12 cellular contexts compared by ENCODE assay signal in genomic region chr1:206540044-206540758, GRCh38. TPM values are rescaled to one million over a fixed set of nuclear protein-coding genes. Genes with fewer than 3 reads are reported as not detected.
DNase-seq lines count a peak whose midpoint lies in the region; ATAC-seq and TF ChIP-seq lines count a peak whose summit lies in the region.
"Had no signal": no experiment of that assay in that cellular context is flagged by ENCODE, and none has a peak within 500 bp of the region (broad histone marks: within the 10 kb centered on the region; RNA-seq: fewer than 3 reads in every experiment).

No MANE protein-coding gene starts in this region.

- H3K27ac ChIP-seq in lower lobe of right lung (peak overlapping the region; percentile 78), thymus (ENCODE audit: low read depth) (peak overlapping the region; percentile 56)

- in situ Hi-C loops in KBM-7 (cut with MboI; ENCODE audit: low pct_unique_long_range_greater_than_20kb, low sequenced_read_pairs), result no loop called here

- DNase-seq in NCI-H2081 (lab: John Stamatoyannopoulos, UW) (peak; percentile 20 to 45), NCI-H2081 treated with DMSO at 0.1 percent for 48 hours (lab: John Stamatoyannopoulos, UW) (no peak), astrocyte of the hippocampus (ENCODE audit: low read depth, low spot score) (peak; percentile 65), lower lobe of right lung (peak; percentile 89), KBM-7 (no peak), RKO (ENCODE audit: low spot score) (no peak)
- no peak for DNase-seq in stimulated activated naive CD8-positive, alpha-beta T cell treated with anti-CD3 and anti-CD28 coated beads, Interleukin-15, Interleukin-2, amounts not matched to agents 100 U/mL and 50 U/mL, for 24 hours
- DNase-seq: 8988T; naive thymus-derived CD4-positive, alpha-beta T cell; NK-92 treated with Interleukin-12 subunit alpha and Interleukin-12 subunit beta, amount 100 ng/mL, for 24 hours had no signal

- H3K36me3 ChIP-seq in lower lobe of right lung (no peaks in the 10 kb centered on the region), thymus (ENCODE audit: control insufficient read depth, insufficient read depth) (no peaks in the 10 kb centered on the region)

- H3K4me1 ChIP-seq in lower lobe of right lung (peaks cover 19% of the 10 kb centered on the region), thymus (ENCODE audit: control insufficient read depth, insufficient read depth, low read length) (no peaks in the 10 kb centered on the region)

- intact Hi-C loops in lower lobe of right lung (cut with DNase I), result no loop called here

- ATAC-seq in lower lobe of right lung, result peak; percentile 95 to 97
- no peak for ATAC-seq in stimulated activated naive CD8-positive, alpha-beta T cell treated with anti-CD3 and anti-CD28 coated beads, Interleukin-15, Interleukin-2, amounts not matched to agents 100 U/mL and 50 U/mL, for 24 hours
- ATAC-seq: GM23338; naive thymus-derived CD4-positive, alpha-beta T cell had no signal

- no peaks in the 10 kb centered on the region for H3K9me3 ChIP-seq in lower lobe of right lung
- H3K9me3 ChIP-seq in thymus (ENCODE audit: control insufficient read depth), result no peaks in the 10 kb centered on the region

- TF ChIP-seq CTCF in lower lobe of right lung (IDR thresholded peaks at IDR 0.05), result no peak

- 91% methylated on average over 8 of the region's 8 CpGs for WGBS in thymus

- H3K27me3 ChIP-seq in lower lobe of right lung (ENCODE audit: low read depth) (no peaks in the 10 kb centered on the region), thymus (ENCODE audit: control insufficient read depth, insufficient read depth) (no peaks in the 10 kb centered on the region)

- H3K4me3 ChIP-seq in lower lobe of right lung (no peak overlapping the region), thymus (ENCODE audit: low read length) (no peak overlapping the region)
- H3K4me3 ChIP-seq: GM23338 had no signal

RNA-seq across cellular contexts. Expression of gene RASSF5, which starts 32.9 kb away (rescaled TPM):
- total RNA-seq in lower lobe of right lung, result 48.2 TPM
- 54.3 TPM for polyA plus RNA-seq in thymus

Comparison
In these comparisons a context has a peak if more than half of its experiments do, and no peak if none do; other contexts are left out.
1. DNase-seq: peak in NCI-H2081 (2 of 2), astrocyte of the hippocampus (single experiment) and lower lobe of right lung (single experiment); none in NCI-H2081 treated with DMSO at 0.1 percent for 48 hours (single experiment), KBM-7 (single experiment), stimulated activated naive CD8-positive, alpha-beta T cell treated with anti-CD3 and anti-CD28 coated beads, Interleukin-15, Interleukin-2, amounts not matched to agents 100 U/mL and 50 U/mL, for 24 hours (single experiment) and RKO (single experiment).